ENCODE assay signal across 11 cellular contexts in the genomic region with DNA sequence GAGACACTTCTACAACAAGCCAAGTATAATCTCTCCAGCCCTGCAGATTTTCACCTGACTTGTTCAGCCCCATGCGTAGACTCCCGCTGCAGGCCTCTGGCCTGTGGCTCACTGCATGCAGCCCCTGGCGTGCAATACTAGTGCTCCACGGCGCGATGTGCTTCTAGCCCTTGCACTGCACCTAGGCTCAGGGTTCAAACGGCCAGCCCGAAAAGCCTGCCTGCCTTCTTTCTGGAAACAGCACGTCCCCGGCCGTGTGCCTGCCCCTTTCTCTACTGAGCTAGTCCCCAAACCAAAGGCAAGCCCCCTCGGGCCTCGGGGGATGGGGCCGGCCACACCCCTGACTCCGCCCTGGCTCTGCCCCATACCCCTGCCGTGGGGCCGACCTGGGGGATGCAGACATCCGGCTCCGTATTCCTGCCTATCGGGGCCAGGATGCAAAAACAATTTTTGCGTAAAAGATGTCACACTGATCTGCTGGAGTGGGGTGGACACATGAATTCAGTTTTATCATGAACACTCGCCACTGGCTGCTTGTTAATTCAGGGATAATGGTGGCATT. TPM values are rescaled to one million over a fixed set of nuclear protein-coding genes. Genes with fewer than 3 reads are reported as not detected.
DNase-seq lines count a peak whose midpoint lies in the region; ATAC-seq and TF ChIP-seq lines count a peak whose summit lies in the region.
"Had no signal": no experiment of that assay in that cellular context is flagged by ENCODE, and none has a peak within 500 bp of the region (broad histone marks: within the 10 kb centered on the region; RNA-seq: fewer than 3 reads in every experiment).

No MANE protein-coding gene starts in this region.

- POLR2A ChIA-PET in CD8-positive, alpha-beta T cell (lab: Charles Lee) = no interaction called here
- POLR2A ChIA-PET in GM10248 (lab: Yijun Ruan, JAX) = no interaction called here

- H3K27ac ChIP-seq in CD8-positive, alpha-beta T cell (ENCODE audit: low read depth, low read length) = no peak overlapping the region
- H3K27ac ChIP-seq in HUES6 (ENCODE audit: low read depth, low read length) (no peak overlapping the region), ectodermal cell (ENCODE audit: insufficient read depth, low read depth, low read length, poor library complexity, severe bottlenecking) (no peak overlapping the region)
- H3K27ac ChIP-seq in effector memory CD4-positive, alpha-beta T cell (ENCODE audit: insufficient read depth, low read length, poor library complexity, severe bottlenecking) = no peak overlapping the region

- H3K36me3 ChIP-seq in CD8-positive, alpha-beta T cell (ENCODE audit: insufficient read depth, low read length) = peaks cover 8% of the 10 kb centered on the region
- no peaks in the 10 kb centered on the region for H3K36me3 ChIP-seq in HUES6 (ENCODE audit: control insufficient read depth, insufficient read depth, low read length)
- H3K36me3 ChIP-seq in ectodermal cell (ENCODE audit: control insufficient read depth, insufficient read depth, low read length) = no peaks in the 10 kb centered on the region
- peaks cover 25% of the 10 kb centered on the region for H3K36me3 ChIP-seq in effector memory CD4-positive, alpha-beta T cell (ENCODE audit: control insufficient read depth, insufficient read depth, low read length)

- peaks cover 21% of the 10 kb centered on the region for H3K36me3 Mint-ChIP-seq in CD8-positive, alpha-beta T cell
- peaks cover 3% of the 10 kb centered on the region for H3K36me3 Mint-ChIP-seq in nephron (ENCODE audit: low read depth)

- no peak for DNase-seq in CD8-positive, alpha-beta T cell
- DNase-seq in NCI-H524 (lab: John Stamatoyannopoulos, UW) (no peak), GM10248 (ENCODE audit: extremely low spot score) (no peak)
- no peak for DNase-seq in effector memory CD4-positive, alpha-beta T cell
- DNase-seq: stimulated activated CD4-positive, alpha-beta T cell treated with anti-CD3 and anti-CD28 coated beads, Interleukin-2, amount 100 ng/mL, for 48 hours had no signal

- peaks cover 19% of the 10 kb centered on the region for H3K4me1 ChIP-seq in CD8-positive, alpha-beta T cell (ENCODE audit: insufficient read depth, low read length)
- peaks cover 22% of the 10 kb centered on the region for H3K4me1 ChIP-seq in HUES6 (ENCODE audit: control insufficient read depth, insufficient read depth, low read length)
- peaks cover 5% of the 10 kb centered on the region for H3K4me1 ChIP-seq in ectodermal cell (ENCODE audit: control insufficient read depth, insufficient read depth, low read length)
- no peaks in the 10 kb centered on the region for H3K4me1 ChIP-seq in effector memory CD4-positive, alpha-beta T cell (ENCODE audit: control insufficient read depth, insufficient read depth, low read length, poor library complexity, severe bottlenecking)

- no peak overlapping the region for H3K9ac ChIP-seq in HUES6 (ENCODE audit: low read length)

- ATAC-seq in CD8-positive, alpha-beta T cell = peak; percentile 38
- ATAC-seq: esophagus mucosa; stimulated activated memory B cell treated with anti-CD40 and anti-IgM and Interleukin-4, amounts not matched to agents 10 μg/mL and 1 μg/mL and 100 μg/mL, for 72 hours had no signal

- no peaks in the 10 kb centered on the region for H3K9me3 ChIP-seq in CD8-positive, alpha-beta T cell (ENCODE audit: low read length)
- no peaks in the 10 kb centered on the region for H3K9me3 ChIP-seq in HUES6 (ENCODE audit: control insufficient read depth, insufficient read depth, low read depth, low read length)
- no peaks in the 10 kb centered on the region for H3K9me3 ChIP-seq in ectodermal cell (ENCODE audit: control insufficient read depth, low read length)
- H3K9me3 ChIP-seq in effector memory CD4-positive, alpha-beta T cell (ENCODE audit: control insufficient read depth, low read length) = no peaks in the 10 kb centered on the region

- no peaks in the 10 kb centered on the region for H3K27me3 ChIP-seq in CD8-positive, alpha-beta T cell (ENCODE audit: insufficient read depth, low read length)
- H3K27me3 ChIP-seq in HUES6 (ENCODE audit: control insufficient read depth, insufficient read depth, low read length) = no peaks in the 10 kb centered on the region; the same call in 1 of the 2 replicates
- no peaks in the 10 kb centered on the region for H3K27me3 ChIP-seq in ectodermal cell (ENCODE audit: control insufficient read depth, insufficient read depth, low read length, poor library complexity, severe bottlenecking)
- no peaks in the 10 kb centered on the region for H3K27me3 ChIP-seq in effector memory CD4-positive, alpha-beta T cell (replicated peaks; ENCODE audit: control insufficient read depth, insufficient read depth, low read length, poor library complexity, severe bottlenecking)

- H3K4me3 ChIP-seq in CD8-positive, alpha-beta T cell (ENCODE audit: low read depth, low read length) = no peak overlapping the region
- H3K4me3 ChIP-seq in HUES6 (ENCODE audit: low read depth, low read length) (peak overlapping the region; percentile 51), ectodermal cell (ENCODE audit: insufficient read depth, low read depth, low read length) (peak overlapping the region; percentile 1)
- H3K4me3 ChIP-seq in effector memory CD4-positive, alpha-beta T cell (ENCODE audit: insufficient read depth, low read depth, low read length, poor library complexity, severe bottlenecking) = no peak overlapping the region

- H3K4me1 Mint-ChIP-seq in CD8-positive, alpha-beta T cell (ENCODE audit: low read depth) = peaks cover 19% of the 10 kb centered on the region
- H3K4me1 Mint-ChIP-seq in nephron = peaks cover 37% of the 10 kb centered on the region

- peak overlapping the region; percentile 56 for H3K27ac Mint-ChIP-seq in CD8-positive, alpha-beta T cell
- H3K27ac Mint-ChIP-seq in nephron = peak overlapping the region in 1 of 3 experiments; percentile 43
- H3K27ac Mint-ChIP-seq: CD14-positive monocyte; stimulated activated memory B cell treated with anti-CD40 and anti-IgM and Interleukin-4, amounts not matched to agents 10 μg/mL and 1 μg/mL and 100 μg/mL, for 72 hours had no signal

- no peaks in the 10 kb centered on the region for H3K9me3 Mint-ChIP-seq in CD8-positive, alpha-beta T cell
- H3K9me3 Mint-ChIP-seq in nephron = no peaks in the 10 kb centered on the region
- H3K9me3 Mint-ChIP-seq: stimulated activated memory B cell treated with anti-CD40 and anti-IgM and Interleukin-4, amounts not matched to agents 10 μg/mL and 1 μg/mL and 100 μg/mL, for 72 hours had no signal

- H3K4me3 Mint-ChIP-seq in CD8-positive, alpha-beta T cell = no peak overlapping the region
- H3K4me3 Mint-ChIP-seq in nephron = peak overlapping the region in 2 of 3 experiments; percentile 4 to 59
- H3K4me3 Mint-ChIP-seq: stimulated activated memory B cell treated with anti-CD40 and anti-IgM and Interleukin-4, amounts not matched to agents 10 μg/mL and 1 μg/mL and 100 μg/mL, for 72 hours had no signal

- CTCF ChIA-PET in CD8-positive, alpha-beta T cell (lab: Charles Lee) = interaction anchor here (0.8 to 1.9 kb wide), 2 partner anchors 10 to 319 kb away, joined by 4 to 8 read pairs; no protein-coding TSS in a partner anchor
- CTCF ChIA-PET in GM10248 (lab: Yijun Ruan, JAX) = interaction anchor here (3.5 kb wide), 1 partner anchor 9 kb away, joined by 19 read pairs; no protein-coding TSS in a partner anchor

- 37 to 43% methylated on average over 22 of the region's 22 CpGs for WGBS in ectodermal cell, 2 experiments

- TF ChIP-seq CTCF in CD8-positive, alpha-beta T cell (IDR thresholded peaks at IDR 0.05) = no peak
- no peak for TF ChIP-seq CTCF in nephron (IDR thresholded peaks at IDR 0.05; ENCODE audit: unreplicated experiment in 3 of 3)
- TF ChIP-seq CTCF in GM10248 (IDR thresholded peaks at IDR 0.05; ENCODE audit: control extremely low read depth, extremely low read depth, low read depth, missing control alignments) = no peak

- H3K27me3 Mint-ChIP-seq in CD8-positive, alpha-beta T cell (ENCODE audit: low read depth) = no peaks in the 10 kb centered on the region
- peaks cover 9% of the 10 kb centered on the region for H3K27me3 Mint-ChIP-seq in nephron (ENCODE audit: low read depth)

- intact Hi-C loops in CD8-positive, alpha-beta T cell (cut with DNase I, micrococcal nuclease) = no loop called here

RNA-seq across cellular contexts. Expression of a gene that starts 26.3 kb away (rescaled TPM):
- total RNA-seq in CD8-positive, alpha-beta T cell = 100 to 1,000 TPM; 128 to 130 TPM
- polyA plus RNA-seq in ectodermal cell (2013, experiment 1 of 4) = 25.9 TPM
- 33.9 TPM for polyA plus RNA-seq in ectodermal cell (2013, experiment 2 of 4)
- polyA plus RNA-seq in ectodermal cell (2013, experiment 3 of 4) = 20.4 TPM
- 23.1 TPM for polyA plus RNA-seq in ectodermal cell (2013, experiment 4 of 4)

Comparison
In these comparisons a context has a peak if more than half of its experiments do, and no peak if none do; other contexts are left out.
1. H3K4me3 ChIP-seq: peak in HUES6 (single experiment) and ectodermal cell (single experiment); none in CD8-positive, alpha-beta T cell (single experiment) and effector memory CD4-positive, alpha-beta T cell (single experiment).